Comparison of ENCODE assay signal across 8 cellular contexts in the genomic region with DNA sequence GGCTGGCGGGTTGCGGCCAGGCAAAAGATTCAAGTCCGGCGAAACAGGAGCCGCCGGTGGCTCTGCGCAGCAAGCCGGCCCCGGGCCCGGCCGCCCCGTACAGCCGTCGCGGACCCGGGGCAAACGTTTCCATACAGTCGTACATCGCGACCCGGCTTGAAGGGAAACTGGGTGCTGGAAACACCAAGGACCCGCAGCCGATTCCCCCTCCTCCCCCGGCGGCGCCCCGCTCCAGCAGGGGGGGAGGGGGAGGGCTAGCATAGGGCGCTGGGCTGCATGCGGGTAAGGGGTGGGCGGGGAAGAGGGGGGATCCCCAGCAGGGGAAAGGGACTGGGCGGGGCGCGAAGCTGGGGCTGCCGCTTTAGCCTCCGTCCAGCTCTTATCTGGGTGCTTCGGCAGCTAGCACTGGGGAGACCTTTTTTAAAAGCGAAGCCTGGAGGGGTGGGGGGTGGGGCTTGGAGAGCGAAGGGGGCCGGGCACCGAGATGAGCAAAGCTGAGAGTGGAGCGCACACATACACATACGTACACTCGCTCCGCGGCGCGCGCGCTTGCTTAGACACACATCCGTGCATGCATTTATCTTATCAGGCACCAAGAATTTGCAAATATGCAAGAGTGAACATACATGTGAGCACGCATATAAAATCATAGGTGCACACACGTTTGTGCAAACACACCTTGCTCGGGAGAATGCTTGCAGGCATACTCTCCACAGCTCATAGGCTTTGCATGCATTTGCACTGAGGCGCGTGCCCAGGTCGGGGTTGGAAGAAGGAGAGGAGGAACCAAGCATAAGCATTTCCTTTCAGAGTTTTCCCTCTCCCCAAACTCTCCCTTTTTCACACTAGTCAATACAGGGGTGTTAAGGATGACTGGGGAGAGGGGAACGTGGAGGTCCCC. TPM values are rescaled to one million over a fixed set of nuclear protein-coding genes. Genes with fewer than 3 reads are reported as not detected.
DNase-seq lines count a peak whose midpoint lies in the region; ATAC-seq, FAIRE-seq and TF ChIP-seq lines count a peak whose summit lies in the region.

No MANE protein-coding gene starts in this region.

- CTCF ChIA-PET in A549 (lab: Yijun Ruan, JAX), result interaction anchor here (0.7 to 33.2 kb wide), 15 partner anchors 8 to 154 kb away, joined by 3 to 1046 read pairs (median 4); a partner anchor contains a TSS

- no peaks in the 10 kb centered on the region for H3K9me3 ChIP-seq in A549

- H3K27ac ChIP-seq in A549 (peak overlapping the region; percentile 98), temporal lobe (ENCODE audit: low read depth, low read length) (peak overlapping the region; percentile 52)

- POLR2A ChIA-PET in A549 (lab: Yijun Ruan, JAX), result interaction anchor here (0.5 to 2.2 kb wide), 10 partner anchors 23 to 203 kb away, joined by 3 to 15 read pairs (median 4); a partner anchor contains a TSS

- DNase-seq in A549 (ENCODE audit: low read depth in 1 of 2, low spot score in 1 of 2), result peak; percentile 79 to 88
- peak; percentile 91 for DNase-seq in activated effector memory CD4-positive, alpha-beta T cell treated with anti-CD3 and anti-CD28 coated beads, Interleukin-2, amount 50 U/mL, for 16 hours
- peak; percentile 46 for DNase-seq in fibroblast of the conjunctiva (ENCODE audit: low read depth)
- no peak for DNase-seq in neural crest cell (ENCODE audit: low read depth, low spot score)

- peaks cover 76% of the 10 kb centered on the region for H3K4me1 Mint-ChIP-seq in neural crest cell

- H3K4me1 ChIP-seq in A549, result peaks cover 63% of the 10 kb centered on the region

- WGBS in A549 (ENCODE audit: missing lambda C conversion rate), result 1% methylated on average over 30 of the region's 57 CpGs

- H3K27ac Mint-ChIP-seq in neural crest cell (ENCODE audit: unreplicated experiment), result no peak overlapping the region

- no peak for TF ChIP-seq EP300 in A549 (IDR thresholded peaks at IDR 0.05)

- TF ChIP-seq CTCF in A549 (IDR thresholded peaks at IDR 0.05) (no peak), neural crest cell (conservative IDR thresholded peaks at IDR 0.05) (no peak)

- H3K36me3 Mint-ChIP-seq in neural crest cell (ENCODE audit: low read depth), result no peaks in the 10 kb centered on the region

- H3K9me3 Mint-ChIP-seq in neural crest cell, result no peaks in the 10 kb centered on the region

- ATAC-seq in A549, result peak; percentile 55 to 65
- ATAC-seq in GM18868 (IDR thresholded peaks at IDR 0.05; ENCODE audit: unreplicated experiment), result peak; percentile 34
- peak; percentile 20 for ATAC-seq in HG03139 (IDR thresholded peaks at IDR 0.05; ENCODE audit: unreplicated experiment)

- FAIRE-seq in A549 (lab: Jason Lieb, UNC), result no peak

- H3K4me3 Mint-ChIP-seq in neural crest cell, result peak overlapping the region; percentile 88

- no peak for TF ChIP-seq POLR2A in A549 (IDR thresholded peaks at IDR 0.05; ENCODE audit: low read length)

- H3K4me2 ChIP-seq in A549, result peak overlapping the region; percentile 97

- H3K27me3 Mint-ChIP-seq in neural crest cell (ENCODE audit: low read depth), result peaks cover 74% of the 10 kb centered on the region

- TF ChIP-seq RAD21 in A549 (conservative IDR thresholded peaks at IDR 0.05 in 1 of 2, IDR thresholded peaks at IDR 0.05 in 1 of 2), result no peak

- peak overlapping the region; percentile 61 for H3K4me3 ChIP-seq in A549

TF ChIP-seq in A549, 52 proteins besides CTCF, POLR2A, EP300 and RAD21 (continues in another document):
- TF ChIP-seq, protein P1, sequence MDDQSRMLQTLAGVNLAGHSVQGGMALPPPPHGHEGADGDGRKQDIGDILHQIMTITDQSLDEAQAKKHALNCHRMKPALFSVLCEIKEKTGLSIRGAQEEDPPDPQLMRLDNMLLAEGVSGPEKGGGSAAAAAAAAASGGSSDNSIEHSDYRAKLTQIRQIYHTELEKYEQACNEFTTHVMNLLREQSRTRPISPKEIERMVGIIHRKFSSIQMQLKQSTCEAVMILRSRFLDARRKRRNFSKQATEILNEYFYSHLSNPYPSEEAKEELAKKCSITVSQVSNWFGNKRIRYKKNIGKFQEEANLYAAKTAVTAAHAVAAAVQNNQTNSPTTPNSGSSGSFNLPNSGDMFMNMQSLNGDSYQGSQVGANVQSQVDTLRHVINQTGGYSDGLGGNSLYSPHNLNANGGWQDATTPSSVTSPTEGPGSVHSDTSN (IDR thresholded peaks at IDR 0.05), result peak; percentile 13; the same call in 1 of the 2 replicates
- 0 out of 2 replicates have a peak, but pooled peaks have one; percentile 58 for TF ChIP-seq MYC (IDR thresholded peaks at IDR 0.05; ENCODE audit: borderline replicate concordance, low read length)
- no peak for TF ChIP-seq RNF2 (IDR thresholded peaks at IDR 0.05; ENCODE audit: borderline replicate concordance, low read depth)
- no peak for TF ChIP-seq SREBF2 (IDR thresholded peaks at IDR 0.05)

TF ChIP-seq in PFSK-1, 5 proteins besides CTCF, POLR2A, EP300 and RAD21:
- 0 out of 2 replicates have a peak, but pooled peaks have one; percentile 11 for TF ChIP-seq TAF1 (IDR thresholded peaks at IDR 0.05; ENCODE audit: borderline replicate concordance, insufficient read depth, low read length)
- no peak for TF ChIP-seq FOXP2 (optimal IDR thresholded peaks at IDR 0.05; ENCODE audit: borderline replicate concordance, extremely low read depth, extremely low read length, insufficient read depth)
- peak; percentile 35; the same call in 1 of the 2 replicates for TF ChIP-seq SIN3A (IDR thresholded peaks at IDR 0.05; ENCODE audit: borderline replicate concordance, insufficient read depth, low read length)

RNA-seq across cellular contexts. Expression of a gene that starts 11.8 kb away (rescaled TPM):
- 15.6 and 19.0 TPM in 2 replicates for polyA plus RNA-seq in A549 (2011; rRNA removed)
- 31.6 and 42.1 TPM in 2 replicates for polyA plus RNA-seq in A549 (2012; cell fraction: cytosol; rRNA removed)
- polyA plus RNA-seq in A549 (2012; cell fraction: nucleus; rRNA removed), result 50.0 and 54.4 TPM in 2 replicates
- 16.4 to 17.7 TPM (median 17.2 TPM) in 3 replicates for polyA plus RNA-seq in A549 (2017; fragmentation: RNase III; extraction: RNeasy Plus Mini Kit Qiagen cat#74134 plus additional on column Dnase treatment)
- 23.8 and 24.1 TPM in 2 replicates for polyA minus RNA-seq in A549 (2011; rRNA and poly(A)+ RNA removed)
- polyA plus RNA-seq in PFSK-1 (2012; ENCODE audit: insufficient read length, low read depth), result 16.4 TPM
- total RNA-seq in neural crest cell, result 5.4 and 5.9 TPM in 2 replicates
- 1.7 TPM for total RNA-seq in temporal lobe

RNA-seq across cellular contexts. Expression of a gene that starts 13.2 kb away (rescaled TPM):
- polyA plus RNA-seq in A549 (2011; rRNA removed) (0.56 and 0.71 TPM in 2 replicates), A549 (2017; fragmentation: RNase III; extraction: RNeasy Plus Mini Kit Qiagen cat#74134 plus additional on column Dnase treatment) (0.54 to 0.66 TPM (median 0.64 TPM) in 3 replicates)
- 0.69 and 1.3 TPM in 2 replicates for polyA plus RNA-seq in A549 (2012; cell fraction: cytosol; rRNA removed)
- polyA plus RNA-seq in A549 (2012; cell fraction: nucleus; rRNA removed), result 2.9 TPM in 2 replicates
- polyA minus RNA-seq in A549 (2011; rRNA and poly(A)+ RNA removed), result 1.3 and 1.7 TPM in 2 replicates
- not detected for polyA plus RNA-seq in PFSK-1 (2012; ENCODE audit: insufficient read length, low read depth)
- total RNA-seq in neural crest cell (not detected in 2 replicates), temporal lobe (0.25 TPM)

RNA-seq across cellular contexts. Expression of a gene that starts 39.5 kb away (rescaled TPM):
- 16.5 and 19.2 TPM in 2 replicates for polyA plus RNA-seq in A549 (2011; rRNA removed)
- 15.0 and 17.1 TPM in 2 replicates for polyA plus RNA-seq in A549 (2012; cell fraction: cytosol; rRNA removed)
- 140 and 167 TPM in 2 replicates for polyA plus RNA-seq in A549 (2012; cell fraction: nucleus; rRNA removed)
- 14.0 to 16.4 TPM (median 14.5 TPM) in 3 replicates for polyA plus RNA-seq in A549 (2017; fragmentation: RNase III; extraction: RNeasy Plus Mini Kit Qiagen cat#74134 plus additional on column Dnase treatment)
- 8.2 and 12.5 TPM in 2 replicates for polyA minus RNA-seq in A549 (2011; rRNA and poly(A)+ RNA removed)
- polyA plus RNA-seq in PFSK-1 (2012; ENCODE audit: insufficient read length, low read depth), result 11.7 TPM
- total RNA-seq in neural crest cell, result 22.1 and 26.5 TPM in 2 replicates
- total RNA-seq in temporal lobe, result 14.5 TPM

RNA-seq across cellular contexts. Expression of a gene that starts 39.7 kb away (rescaled TPM):
- polyA plus RNA-seq in A549 (2011; rRNA removed) (28.8 and 32.9 TPM in 2 replicates), A549 (2017; fragmentation: RNase III; extraction: RNeasy Plus Mini Kit Qiagen cat#74134 plus additional on column Dnase treatment) (12.1 to 15.6 TPM (median 15.1 TPM) in 3 replicates)
- polyA plus RNA-seq in A549 (2012; cell fraction: cytosol; rRNA removed), result 6.5 and 8.4 TPM in 2 replicates
- polyA plus RNA-seq in A549 (2012; cell fraction: nucleus; rRNA removed), result 11.2 and 17.4 TPM in 2 replicates
- 44.9 and 53.6 TPM in 2 replicates for polyA minus RNA-seq in A549 (2011; rRNA and poly(A)+ RNA removed)
- polyA plus RNA-seq in PFSK-1 (2012; ENCODE audit: insufficient read length, low read depth), result 21.7 TPM
- total RNA-seq in neural crest cell (52.7 and 59.6 TPM in 2 replicates), temporal lobe (15.5 TPM)

RNA-seq across cellular contexts. Expression of a gene that starts 47.9 kb away (rescaled TPM):
- 10.0 and 11.8 TPM in 2 replicates for polyA plus RNA-seq in A549 (2011; rRNA removed)
- polyA plus RNA-seq in A549 (2012; cell fraction: cytosol; rRNA removed), result 22.4 and 27.6 TPM in 2 replicates
- polyA plus RNA-seq in A549 (2012; cell fraction: nucleus; rRNA removed), result 121 and 130 TPM in 2 replicates
- 15.2 to 16.5 TPM (median 15.5 TPM) in 3 replicates for polyA plus RNA-seq in A549 (2017; fragmentation: RNase III; extraction: RNeasy Plus Mini Kit Qiagen cat#74134 plus additional on column Dnase treatment)
- 21.4 and 25.6 TPM in 2 replicates for polyA minus RNA-seq in A549 (2011; rRNA and poly(A)+ RNA removed)
- 10.2 TPM for polyA plus RNA-seq in PFSK-1 (2012; ENCODE audit: insufficient read length, low read depth)
- total RNA-seq in neural crest cell, result 56.3 and 65.8 TPM in 2 replicates
- 2.2 TPM for total RNA-seq in temporal lobe
